ENCODE assay signal across 19 cellular contexts in genomic region chr3:150248865-150249360, GRCh38.
DNase-seq lines count a peak whose midpoint lies in the region; ATAC-seq and TF ChIP-seq lines count a peak whose summit lies in the region.
"Had no signal": no experiment of that assay in that cellular context is flagged by ENCODE, and none has a peak within 500 bp of the region (broad histone marks: within the 10 kb centered on the region; RNA-seq: fewer than 3 reads in every experiment).

No MANE protein-coding gene starts in this region.

- peak overlapping the region; percentile 99 for H3K27ac Mint-ChIP-seq in glutamatergic neuron (ENCODE audit: unreplicated experiment)
- peak overlapping the region; percentile 96 for H3K27ac Mint-ChIP-seq in osteocyte (ENCODE audit: unreplicated experiment)
- H3K27ac Mint-ChIP-seq in activated T-helper 1 cell treated with anti-CD3 and anti-CD28 coated beads, Interleukin-12 subunit alpha, Interleukin-12 subunit beta, Interleukin-2, Interleukin-4 antibody, amounts not matched to agents 30 ng/mL and 10 ng/mL and 1 ng/mL, durations not matched to agents 14 hours and 24 hours and 36 hours = no peak overlapping the region
- H3K27ac Mint-ChIP-seq: CD4-positive, alpha-beta memory T cell had no signal

- H3K36me3 Mint-ChIP-seq in glutamatergic neuron (ENCODE audit: unreplicated experiment) (no peaks in the 10 kb centered on the region), osteocyte (ENCODE audit: unreplicated experiment) (no peaks in the 10 kb centered on the region)
- no peaks in the 10 kb centered on the region for H3K36me3 Mint-ChIP-seq in activated T-helper 1 cell treated with anti-CD3 and anti-CD28 coated beads, Interleukin-12 subunit alpha, Interleukin-12 subunit beta, Interleukin-2, Interleukin-4 antibody, amounts not matched to agents 30 ng/mL and 10 ng/mL and 1 ng/mL, durations not matched to agents 14 hours and 24 hours and 36 hours (ENCODE audit: low read depth)
- H3K36me3 Mint-ChIP-seq: CD4-positive, alpha-beta memory T cell had no signal

- H3K4me1 ChIP-seq in RWPE2 (ENCODE audit: insufficient read depth, poor library complexity, severe bottlenecking) (peaks cover 32% of the 10 kb centered on the region), aorta (ENCODE audit: control insufficient read depth in 1 of 2, insufficient read depth in 2 of 2, low read length in 2 of 2) (peaks cover 0 to 3% of the 10 kb centered on the region in 2 donors)

- H3K4me3 Mint-ChIP-seq in glutamatergic neuron (ENCODE audit: unreplicated experiment) = peak overlapping the region; percentile 81
- peak overlapping the region; percentile 38 for H3K4me3 Mint-ChIP-seq in osteocyte (ENCODE audit: unreplicated experiment)
- H3K4me3 Mint-ChIP-seq in activated T-helper 1 cell treated with anti-CD3 and anti-CD28 coated beads, Interleukin-12 subunit alpha, Interleukin-12 subunit beta, Interleukin-2, Interleukin-4 antibody, amounts not matched to agents 30 ng/mL and 10 ng/mL and 1 ng/mL, durations not matched to agents 14 hours and 24 hours and 36 hours = no peak overlapping the region
- H3K4me3 Mint-ChIP-seq: CD4-positive, alpha-beta memory T cell had no signal

- H3K27me3 Mint-ChIP-seq in glutamatergic neuron (ENCODE audit: unreplicated experiment) (peaks cover 22% of the 10 kb centered on the region), osteocyte (ENCODE audit: unreplicated experiment) (no peaks in the 10 kb centered on the region)
- peaks cover 9% of the 10 kb centered on the region for H3K27me3 Mint-ChIP-seq in activated T-helper 1 cell treated with anti-CD3 and anti-CD28 coated beads, Interleukin-12 subunit alpha, Interleukin-12 subunit beta, Interleukin-2, Interleukin-4 antibody, amounts not matched to agents 30 ng/mL and 10 ng/mL and 1 ng/mL, durations not matched to agents 14 hours and 24 hours and 36 hours (ENCODE audit: insufficient read depth)

- H3K27ac ChIP-seq in RWPE2 (ENCODE audit: poor library complexity, severe bottlenecking) (peak overlapping the region; percentile 47), aorta (ENCODE audit: low read depth in 1 of 2, low read length in 2 of 2) (no peak overlapping the region)
- H3K27ac ChIP-seq: foreskin keratinocyte, psoas muscle had no signal

- H3K9me3 Mint-ChIP-seq in glutamatergic neuron (ENCODE audit: unreplicated experiment) = peaks cover 26% of the 10 kb centered on the region
- no peaks in the 10 kb centered on the region for H3K9me3 Mint-ChIP-seq in osteocyte (ENCODE audit: unreplicated experiment)
- no peaks in the 10 kb centered on the region for H3K9me3 Mint-ChIP-seq in activated T-helper 1 cell treated with anti-CD3 and anti-CD28 coated beads, Interleukin-12 subunit alpha, Interleukin-12 subunit beta, Interleukin-2, Interleukin-4 antibody, amounts not matched to agents 30 ng/mL and 10 ng/mL and 1 ng/mL, durations not matched to agents 14 hours and 24 hours and 36 hours
- H3K9me3 Mint-ChIP-seq: CD4-positive, alpha-beta memory T cell had no signal

- H3K36me3 ChIP-seq in RWPE2 (ENCODE audit: low read depth) (no peaks in the 10 kb centered on the region), aorta (ENCODE audit: control insufficient read depth in 1 of 2, insufficient read depth in 2 of 2, low read length in 1 of 2) (no peaks in the 10 kb centered on the region)

- WGBS in aorta, 2 donors = 74 to 76% methylated on average over 4 of the region's 4 CpGs

- no peak for TF ChIP-seq CTCF in AG10803 (conservative IDR thresholded peaks at IDR 0.05; ENCODE audit: low read length)
- TF ChIP-seq CTCF in RWPE2 (IDR thresholded peaks at IDR 0.05; ENCODE audit: poor library complexity, severe bottlenecking) = no peak
- TF ChIP-seq CTCF in glutamatergic neuron (IDR thresholded peaks at IDR 0.05; ENCODE audit: partially characterized antibody, unreplicated experiment) = no peak
- no peak for TF ChIP-seq CTCF in osteocyte (IDR thresholded peaks at IDR 0.05)

- H3K27me3 ChIP-seq in RWPE2 (ENCODE audit: insufficient read depth, poor library complexity, severe bottlenecking) (no peaks in the 10 kb centered on the region), aorta (ENCODE audit: control insufficient read depth in 1 of 2, insufficient read depth in 2 of 2, low read length in 1 of 2) (no peaks in the 10 kb centered on the region)
- H3K27me3 ChIP-seq: foreskin keratinocyte had no signal

- intact Hi-C loops in activated T-helper 1 cell treated with anti-CD3 and anti-CD28 coated beads, Interleukin-12 subunit alpha, Interleukin-12 subunit beta, Interleukin-2, Interleukin-4 antibody, amounts not matched to agents 30 ng/mL and 10 ng/mL and 1 ng/mL, durations not matched to agents 14 hours and 24 hours and 36 hours (cut with micrococcal nuclease) = no loop called here
- intact Hi-C loops in aorta (cut with DNase I) = no loop called here

- H3K9me3 ChIP-seq in RWPE2 (ENCODE audit: severe bottlenecking) = no peaks in the 10 kb centered on the region
- H3K9me3 ChIP-seq in aorta (ENCODE audit: control insufficient read depth, low read length) = no peaks in the 10 kb centered on the region
- H3K9me3 ChIP-seq: psoas muscle had no signal

- no peak for DNase-seq in AG10803 (ENCODE audit: low read depth)
- no peak for DNase-seq in RWPE2 (ENCODE audit: low spot score)
- no peak for DNase-seq in glutamatergic neuron
- no peak for DNase-seq in osteocyte (ENCODE audit: extremely low spot score, unreplicated experiment)
- no peak for DNase-seq in activated T-helper 1 cell treated with anti-CD3 and anti-CD28 coated beads, Interleukin-12 subunit alpha, Interleukin-12 subunit beta, Interleukin-2, Interleukin-4 antibody, amounts not matched to agents 30 ng/mL and 10 ng/mL and 1 ng/mL, durations not matched to agents 14 hours and 24 hours and 36 hours (ENCODE audit: low spot score)
- no peak for DNase-seq in iPS-NIHi7 (ENCODE audit: extremely low spot score)
- DNase-seq in aorta = no peak
- DNase-seq: activated CD4-positive, CD25-positive, alpha-beta regulatory T cell; activated gamma-delta T cell treated with Interleukin-2 at 50 U/mL for 16 hours; amygdala; CD4-positive, alpha-beta memory T cell; NCI-H1694; NK-92 treated with Interleukin-12 subunit alpha and Interleukin-12 subunit beta, amount 100 ng/mL, for 24 hours; psoas muscle; stimulated activated naive CD8-positive, alpha-beta T cell treated with anti-CD3 and anti-CD28 coated beads, Interleukin-15, Interleukin-2, amounts not matched to agents 100 U/mL and 50 U/mL, for 24 hours; T-helper 2 cell had no signal

- ATAC-seq in RWPE2 (ENCODE audit: low read depth) = no peak
- ATAC-seq in GM18517 (IDR thresholded peaks at IDR 0.05; ENCODE audit: unreplicated experiment) = no peak
- no peak for ATAC-seq in aorta (ENCODE audit: low FRiP score)
- ATAC-seq: foreskin keratinocyte; left lobe of liver; psoas muscle; stimulated activated naive CD8-positive, alpha-beta T cell treated with anti-CD3 and anti-CD28 coated beads, Interleukin-15, Interleukin-2, amounts not matched to agents 100 U/mL and 50 U/mL, for 24 hours had no signal

- H3K4me3 ChIP-seq in AG10803 (ENCODE audit: low read length) = 0 out of 2 replicates have a peak overlapping the region, but pooled peaks have one; percentile 1
- no peak overlapping the region for H3K4me3 ChIP-seq in RWPE2 (ENCODE audit: severe bottlenecking)
- H3K4me3 ChIP-seq in aorta (ENCODE audit: low read length in 2 of 2) = no peak overlapping the region
- H3K4me3 ChIP-seq: psoas muscle had no signal

- H3K4me1 Mint-ChIP-seq in glutamatergic neuron (ENCODE audit: low read depth, unreplicated experiment) = peaks cover 65% of the 10 kb centered on the region
- peaks cover 67% of the 10 kb centered on the region for H3K4me1 Mint-ChIP-seq in osteocyte (ENCODE audit: unreplicated experiment)
- no peaks in the 10 kb centered on the region for H3K4me1 Mint-ChIP-seq in activated T-helper 1 cell treated with anti-CD3 and anti-CD28 coated beads, Interleukin-12 subunit alpha, Interleukin-12 subunit beta, Interleukin-2, Interleukin-4 antibody, amounts not matched to agents 30 ng/mL and 10 ng/mL and 1 ng/mL, durations not matched to agents 14 hours and 24 hours and 36 hours (ENCODE audit: low read depth)
